ENCODE assay signal across 18 cellular contexts in genomic region chr1:37517569-37517968, GRCh38. TPM values are rescaled to one million over a fixed set of nuclear protein-coding genes. Genes with fewer than 3 reads are reported as not detected.
A peak's percentile ranks its signal among the peaks of the same experiment; 100 is the strongest.
DNase-seq lines count a peak whose midpoint lies in the region; ATAC-seq, FAIRE-seq and TF ChIP-seq lines count a peak whose summit lies in the region.
"Had no signal": no experiment of that assay in that cellular context is flagged by ENCODE, and none has a peak within 500 bp of the region (broad histone marks: within the 10 kb centered on the region; RNA-seq: fewer than 3 reads in every experiment).

No MANE protein-coding gene starts in this region.

- 45% methylated on average over 1 of the region's 1 CpG for WGBS in liver
- WGBS in HepG2 (ENCODE audit: low lambda C conversion rate) = 92% methylated on average over 1 of the region's 1 CpG

- in situ Hi-C loops in HepG2 (cut with HindIII; ENCODE audit: extremely low pct_ligation_motif_present, low pct_unique_long_range_greater_than_20kb) = no loop called here

- H3K79me2 ChIP-seq in HepG2 (ENCODE audit: insufficient read depth, low read length) = peaks cover 12% of the 10 kb centered on the region

- peaks cover 4% of the 10 kb centered on the region for H3K36me3 Mint-ChIP-seq in nephron (ENCODE audit: low read depth)

- H4K20me1 ChIP-seq in HepG2 (ENCODE audit: insufficient read depth, low read length) = peaks cover 9% of the 10 kb centered on the region; the same call in 1 of the 2 replicates

- H3K27me3 ChIP-seq in liver (ENCODE audit: control insufficient read depth in 4 of 4, insufficient read depth in 4 of 4, low read length in 3 of 4) = no peaks in the 10 kb centered on the region
- no peaks in the 10 kb centered on the region for H3K27me3 ChIP-seq in HepG2 (ENCODE audit: control insufficient read depth in 1 of 2, insufficient read depth in 2 of 2, low read length in 2 of 2)

- BruUV-seq in HepG2 (replicated peaks; lab: Mats Ljungman, UMichigan) = no TSS peak

- POLR2A ChIA-PET in HepG2 (lab: Yijun Ruan, JAX) = no interaction called here

- no peaks in the 10 kb centered on the region for H3K9me3 ChIP-seq in liver (ENCODE audit: control insufficient read depth in 4 of 4, low read length in 3 of 4)
- no peaks in the 10 kb centered on the region for H3K9me3 ChIP-seq in HepG2 (ENCODE audit: low read length)
- H3K9me3 ChIP-seq: Caco-2 had no signal

- H3K27ac ChIP-seq in liver (ENCODE audit: low read depth in 1 of 2, low read length in 2 of 2) = peak overlapping the region; percentile 72 to 86
- no peak overlapping the region for H3K27ac ChIP-seq in HepG2 (ENCODE audit: extremely low read length, insufficient read depth, low read length)

- peak overlapping the region; percentile 27 to 63 (median 61) for H3K4me3 Mint-ChIP-seq in nephron
- H3K4me3 Mint-ChIP-seq: CD8-positive, alpha-beta T cell; HFFc6 had no signal

- no peak for FAIRE-seq in HepG2 (lab: Jason Lieb, UNC)
- FAIRE-seq: GM19239, HTR-8/SVneo had no signal

- TF ChIP-seq POLR2A in HepG2 (IDR thresholded peaks at IDR 0.05; ENCODE audit: insufficient read depth in 1 of 2, low read depth in 2 of 2, low read length in 2 of 2) = no peak

- TF ChIP-seq RAD21 in liver (IDR thresholded peaks at IDR 0.05) (peak in 1 of 2 donors; percentile 12), HepG2 (CRISPR knock-in tag; IDR thresholded peaks at IDR 0.05) (no peak)

- TF ChIP-seq EP300 in HepG2 (IDR thresholded peaks at IDR 0.05; ENCODE audit: low read depth in 2 of 2, low read length in 2 of 2) = no peak
- TF ChIP-seq EP300 in HepG2 (CRISPR knock-in tag; IDR thresholded peaks at IDR 0.05; ENCODE audit: borderline replicate concordance) = no peak

- H3K4me1 ChIP-seq in liver (ENCODE audit: control insufficient read depth in 4 of 4, insufficient read depth in 4 of 4, low read length in 3 of 4) (peaks cover 3 to 15% (median 6%) of the 10 kb centered on the region in 4 donors), HepG2 (ENCODE audit: insufficient read depth, low read length) (peaks cover 22% of the 10 kb centered on the region)

- H3K36me3 ChIP-seq in liver (ENCODE audit: control insufficient read depth in 4 of 4, insufficient read depth in 3 of 4, low read depth in 1 of 4, low read length in 3 of 4) = peaks cover 0 to 3% (median 1%) of the 10 kb centered on the region in 4 donors
- H3K36me3 ChIP-seq in HepG2 (replicated peaks in 1 of 2; ENCODE audit: control insufficient read depth in 1 of 2, insufficient read depth in 2 of 2, low read length in 2 of 2) = peaks cover 1 to 2% of the 10 kb centered on the region in 2 experiments; a peak in 3 of 5 replicates

- H3K9ac ChIP-seq in liver (ENCODE audit: low read depth in 1 of 2, low read length in 2 of 2) (no peak overlapping the region), HepG2 (ENCODE audit: insufficient read depth, low read depth, low read length) (no peak overlapping the region)

- H3K4me3 ChIP-seq in liver (ENCODE audit: low read depth in 1 of 3, low read length in 3 of 3) = no peak overlapping the region
- H3K4me3 ChIP-seq in HepG2 (replicated peaks in 1 of 3; ENCODE audit: insufficient read depth in 1 of 3, low read depth in 2 of 3, low read length in 3 of 3) = no peak overlapping the region

- DNase-seq in HepG2 (ENCODE audit: low spot score) (no peak), dedifferentiated amniotic fluid mesenchymal stem cell (ENCODE audit: extremely low spot score) (peak; percentile 7), DMS79 (lab: John Stamatoyannopoulos, UW) (no peak), cerebellar nuclear complex (lab: John Stamatoyannopoulos, UW) (no peak)
- DNase-seq in activated naive CD4-positive, alpha-beta T cell (lab: John Stamatoyannopoulos, UW) = no peak
- DNase-seq: ACHN; C1 segment of cervical spinal cord; Caco-2; CD8-positive, alpha-beta T cell; GF-D8; HCEC 1CT; HFFc6 had no signal

- peak overlapping the region in 1 of 3 experiments; percentile 47 for H3K27ac Mint-ChIP-seq in nephron
- H3K27ac Mint-ChIP-seq: CD8-positive, alpha-beta T cell; HFFc6 had no signal

- CTCF ChIA-PET in HepG2 (lab: Yijun Ruan, JAX; ENCODE audit: low intra/inter-chr PET ratio, low total read pairs) = no interaction called here

- no peaks in the 10 kb centered on the region for H3K9me3 Mint-ChIP-seq in nephron
- H3K9me3 Mint-ChIP-seq: CD8-positive, alpha-beta T cell; HFFc6 had no signal

- intact Hi-C loops in HepG2 (cut with micrococcal nuclease; ENCODE audit: unreplicated experiment) = no loop called here

- H3K4me2 ChIP-seq in HepG2 (ENCODE audit: low read depth, low read length) = no peak overlapping the region

- TF ChIP-seq CTCF in liver (IDR thresholded peaks at IDR 0.05; ENCODE audit: low read depth, low read length, missing input control) (no peak), HepG2 (CRISPR knock-in tag; IDR thresholded peaks at IDR 0.05) (no peak), nephron (IDR thresholded peaks at IDR 0.05; ENCODE audit: unreplicated experiment in 3 of 3) (no peak)

- peaks cover 16% of the 10 kb centered on the region for H3K27me3 Mint-ChIP-seq in nephron (ENCODE audit: low read depth)

- peaks cover 17% of the 10 kb centered on the region for H3K4me1 Mint-ChIP-seq in nephron

- H2AFZ ChIP-seq in HepG2 (ENCODE audit: low read length) = no peak overlapping the region

- ATAC-seq in HepG2 = no peak
- ATAC-seq: CD8-positive, alpha-beta T cell had no signal

RNA-seq across cellular contexts. Expression of gene MEAF6, which starts 3.0 kb away (rescaled TPM):
- total RNA-seq in liver = 10 to 100 TPM; 23.5 to 25.3 TPM
- 10 to 100 TPM; 18.7 to 18.8 TPM for polyA plus RNA-seq in liver
- 45.6 and 67.6 TPM in 2 replicates for total RNA-seq in HepG2 (2016; rRNA removed; fragmentation: Illumina TruSeq; extraction: Trizol)
- total RNA-seq in HepG2 (2016; cell fraction: cytosol; rRNA removed; fragmentation: Illumina TruSeq; extraction: Trizol; ENCODE audit: low read depth) = 19.8 and 20.4 TPM in 2 replicates
- 47.7 and 62.7 TPM in 2 replicates for total RNA-seq in HepG2 (2016; cell fraction: insoluble cytoplasmic fraction; rRNA removed; fragmentation: Illumina TruSeq; extraction: Trizol)
- 37.7 and 38.7 TPM in 2 replicates for total RNA-seq in HepG2 (2016; cell fraction: membrane; rRNA removed; fragmentation: Illumina TruSeq; extraction: Trizol)
- 28.0 and 36.7 TPM in 2 replicates for total RNA-seq in HepG2 (2016; cell fraction: nucleus; rRNA removed; fragmentation: Illumina TruSeq; extraction: Trizol)
- polyA plus RNA-seq in HepG2 (2011; rRNA removed) = 24.6 and 29.5 TPM in 2 replicates
- 16.3 and 30.1 TPM in 2 replicates for polyA plus RNA-seq in HepG2 (2011; cell fraction: cytosol; rRNA removed)
- polyA plus RNA-seq in HepG2 (2011; cell fraction: nucleus; rRNA removed) = 17.5 and 23.0 TPM in 2 replicates
- polyA plus RNA-seq in HepG2 (2012) = 26.8 and 30.1 TPM in 2 replicates
- 19.7 and 22.4 TPM in 2 replicates for polyA plus RNA-seq in HepG2 (2016; cell fraction: cytosol; fragmentation: Illumina TruSeq; extraction: Trizol; ENCODE audit: low read depth)
- 79.9 and 89.9 TPM in 2 replicates for polyA plus RNA-seq in HepG2 (2016; cell fraction: insoluble cytoplasmic fraction; fragmentation: Illumina TruSeq; extraction: Trizol; ENCODE audit: low read depth)
- polyA plus RNA-seq in HepG2 (2016; cell fraction: membrane; fragmentation: Illumina TruSeq; extraction: Trizol; ENCODE audit: low read depth) = 34.2 and 35.5 TPM in 2 replicates
- polyA plus RNA-seq in HepG2 (2016; cell fraction: nucleus; fragmentation: Illumina TruSeq; extraction: Trizol; ENCODE audit: insufficient read depth, low read depth) = 43.7 and 52.2 TPM in 2 replicates
- polyA minus RNA-seq in HepG2 (2011; rRNA and poly(A)+ RNA removed; ENCODE audit: low replicate concordance) = 5.8 and 11.9 TPM in 2 replicates
- 13.2 and 14.9 TPM in 2 replicates for polyA minus RNA-seq in HepG2 (2011; cell fraction: cytosol; rRNA and poly(A)+ RNA removed)
- 37.2 and 43.1 TPM in 2 replicates for polyA minus RNA-seq in HepG2 (2011; cell fraction: nucleus; rRNA and poly(A)+ RNA removed)

RNA-seq across cellular contexts. Expression of gene SNIP1, which starts 36.5 kb away (rescaled TPM):
- total RNA-seq in liver = 1 to 10 TPM; 7.9 to 9.7 TPM
- 1 to 10 TPM; 1.8 to 2.8 TPM for polyA plus RNA-seq in liver
- 10.9 and 11.2 TPM in 2 replicates for total RNA-seq in HepG2 (2016; rRNA removed; fragmentation: Illumina TruSeq; extraction: Trizol)
- total RNA-seq in HepG2 (2016; cell fraction: cytosol; rRNA removed; fragmentation: Illumina TruSeq; extraction: Trizol; ENCODE audit: low read depth) = 0.71 and 1.1 TPM in 2 replicates
- total RNA-seq in HepG2 (2016; cell fraction: insoluble cytoplasmic fraction; rRNA removed; fragmentation: Illumina TruSeq; extraction: Trizol) = 9.9 and 10.7 TPM in 2 replicates
- total RNA-seq in HepG2 (2016; cell fraction: membrane; rRNA removed; fragmentation: Illumina TruSeq; extraction: Trizol) = 3.6 and 4.2 TPM in 2 replicates
- total RNA-seq in HepG2 (2016; cell fraction: nucleus; rRNA removed; fragmentation: Illumina TruSeq; extraction: Trizol) = 11.2 and 16.1 TPM in 2 replicates
- 5.5 and 6.2 TPM in 2 replicates for polyA plus RNA-seq in HepG2 (2011; rRNA removed)
- polyA plus RNA-seq in HepG2 (2011; cell fraction: cytosol; rRNA removed) = 4.2 and 4.9 TPM in 2 replicates
- polyA plus RNA-seq in HepG2 (2011; cell fraction: nucleus; rRNA removed) = 8.6 and 12.5 TPM in 2 replicates
- 5.8 and 6.5 TPM in 2 replicates for polyA plus RNA-seq in HepG2 (2012)
- polyA plus RNA-seq in HepG2 (2016; cell fraction: cytosol; fragmentation: Illumina TruSeq; extraction: Trizol; ENCODE audit: low read depth) = 0.38 and 0.57 TPM in 2 replicates
- 12.0 and 14.1 TPM in 2 replicates for polyA plus RNA-seq in HepG2 (2016; cell fraction: insoluble cytoplasmic fraction; fragmentation: Illumina TruSeq; extraction: Trizol; ENCODE audit: low read depth)
- 1.2 and 1.6 TPM in 2 replicates for polyA plus RNA-seq in HepG2 (2016; cell fraction: membrane; fragmentation: Illumina TruSeq; extraction: Trizol; ENCODE audit: low read depth)
- polyA plus RNA-seq in HepG2 (2016; cell fraction: nucleus; fragmentation: Illumina TruSeq; extraction: Trizol; ENCODE audit: insufficient read depth, low read depth) = 13.5 and 14.6 TPM in 2 replicates
- polyA minus RNA-seq in HepG2 (2011; rRNA and poly(A)+ RNA removed; ENCODE audit: low replicate concordance) = 4.4 and 8.2 TPM in 2 replicates
- polyA minus RNA-seq in HepG2 (2011; cell fraction: cytosol; rRNA and poly(A)+ RNA removed) = 6.9 and 7.6 TPM in 2 replicates
- 21.8 and 22.1 TPM in 2 replicates for polyA minus RNA-seq in HepG2 (2011; cell fraction: nucleus; rRNA and poly(A)+ RNA removed)

RNA-seq across cellular contexts. Expression of gene DNALI1, which starts 39.2 kb away (rescaled TPM):
- total RNA-seq in liver (1 to 10 TPM; 1.5 to 3.1 TPM), HepG2 (2016; rRNA removed; fragmentation: Illumina TruSeq; extraction: Trizol) (0.42 and 0.52 TPM in 2 replicates)
- polyA plus RNA-seq in liver (1 to 10 TPM; 5.2 to 8.6 TPM), HepG2 (2011; rRNA removed) (0.70 and 0.93 TPM in 2 replicates)
- not detected in 2 replicates for total RNA-seq in HepG2 (2016; cell fraction: cytosol; rRNA removed; fragmentation: Illumina TruSeq; extraction: Trizol; ENCODE audit: low read depth)
- 0.24 and 0.62 TPM in 2 replicates for total RNA-seq in HepG2 (2016; cell fraction: insoluble cytoplasmic fraction; rRNA removed; fragmentation: Illumina TruSeq; extraction: Trizol)
- total RNA-seq in HepG2 (2016; cell fraction: membrane; rRNA removed; fragmentation: Illumina TruSeq; extraction: Trizol) = 0.14 and 0.28 TPM in 2 replicates
- total RNA-seq in HepG2 (2016; cell fraction: nucleus; rRNA removed; fragmentation: Illumina TruSeq; extraction: Trizol) = 0.47 TPM in 1 of 2 replicates, not detected in the other
- 0.31 and 0.53 TPM in 2 replicates for polyA plus RNA-seq in HepG2 (2011; cell fraction: cytosol; rRNA removed)
- 2.0 and 2.8 TPM in 2 replicates for polyA plus RNA-seq in HepG2 (2011; cell fraction: nucleus; rRNA removed)
- polyA plus RNA-seq in HepG2 (2012) = 1.1 and 2.8 TPM in 2 replicates
- 0.09 and 0.32 TPM in 2 replicates for polyA plus RNA-seq in HepG2 (2016; cell fraction: cytosol; fragmentation: Illumina TruSeq; extraction: Trizol; ENCODE audit: low read depth)
- 0.59 and 0.83 TPM in 2 replicates for polyA plus RNA-seq in HepG2 (2016; cell fraction: insoluble cytoplasmic fraction; fragmentation: Illumina TruSeq; extraction: Trizol; ENCODE audit: low read depth)
- polyA plus RNA-seq in HepG2 (2016; cell fraction: membrane; fragmentation: Illumina TruSeq; extraction: Trizol; ENCODE audit: low read depth) = 0.06 and 0.19 TPM in 2 replicates
- 0.29 and 0.63 TPM in 2 replicates for polyA plus RNA-seq in HepG2 (2016; cell fraction: nucleus; fragmentation: Illumina TruSeq; extraction: Trizol; ENCODE audit: insufficient read depth, low read depth)
- polyA minus RNA-seq in HepG2 (2011; rRNA and poly(A)+ RNA removed; ENCODE audit: low replicate concordance) = 1.0 TPM in 1 of 2 replicates, not detected in the other
- polyA minus RNA-seq in HepG2 (2011; cell fraction: cytosol; rRNA and poly(A)+ RNA removed) = not detected in 2 replicates
- 0.64 and 0.99 TPM in 2 replicates for polyA minus RNA-seq in HepG2 (2011; cell fraction: nucleus; rRNA and poly(A)+ RNA removed)
- total RNA-seq: A172; CD8-positive, alpha-beta T cell; H4 had no signal

RNA-seq across cellular contexts. Expression of gene ZC3H12A, which starts 43.2 kb away (rescaled TPM):
- 10 to 100 TPM in 1 of 2 donors, 1 to 10 TPM in 1; 2.9 to 10.9 TPM for total RNA-seq in liver
- 1 to 10 TPM; 2.1 to 3.0 TPM for polyA plus RNA-seq in liver
- total RNA-seq in HepG2 (2016; rRNA removed; fragmentation: Illumina TruSeq; extraction: Trizol) = 4.2 and 6.8 TPM in 2 replicates
- total RNA-seq in HepG2 (2016; cell fraction: cytosol; rRNA removed; fragmentation: Illumina TruSeq; extraction: Trizol; ENCODE audit: low read depth) = 1.2 and 1.8 TPM in 2 replicates
- 3.9 and 5.9 TPM in 2 replicates for total RNA-seq in HepG2 (2016; cell fraction: insoluble cytoplasmic fraction; rRNA removed; fragmentation: Illumina TruSeq; extraction: Trizol)
- total RNA-seq in HepG2 (2016; cell fraction: membrane; rRNA removed; fragmentation: Illumina TruSeq; extraction: Trizol) = 2.6 and 3.2 TPM in 2 replicates
- total RNA-seq in HepG2 (2016; cell fraction: nucleus; rRNA removed; fragmentation: Illumina TruSeq; extraction: Trizol) = 8.0 and 8.9 TPM in 2 replicates
- polyA plus RNA-seq in HepG2 (2011; rRNA removed) = 13.3 and 21.1 TPM in 2 replicates
- polyA plus RNA-seq in HepG2 (2011; cell fraction: cytosol; rRNA removed) = 11.9 and 13.7 TPM in 2 replicates
- polyA plus RNA-seq in HepG2 (2011; cell fraction: nucleus; rRNA removed) = 45.8 and 63.2 TPM in 2 replicates
- 3.7 and 6.2 TPM in 2 replicates for polyA plus RNA-seq in HepG2 (2012)
- polyA plus RNA-seq in HepG2 (2016; cell fraction: cytosol; fragmentation: Illumina TruSeq; extraction: Trizol; ENCODE audit: low read depth) = 0.97 and 1.0 TPM in 2 replicates
- 5.6 and 5.9 TPM in 2 replicates for polyA plus RNA-seq in HepG2 (2016; cell fraction: insoluble cytoplasmic fraction; fragmentation: Illumina TruSeq; extraction: Trizol; ENCODE audit: low read depth)
- polyA plus RNA-seq in HepG2 (2016; cell fraction: membrane; fragmentation: Illumina TruSeq; extraction: Trizol; ENCODE audit: low read depth) = 2.2 and 2.6 TPM in 2 replicates
- 17.0 and 18.8 TPM in 2 replicates for polyA plus RNA-seq in HepG2 (2016; cell fraction: nucleus; fragmentation: Illumina TruSeq; extraction: Trizol; ENCODE audit: insufficient read depth, low read depth)
- polyA minus RNA-seq in HepG2 (2011; rRNA and poly(A)+ RNA removed; ENCODE audit: low replicate concordance) = 12.1 and 39.9 TPM in 2 replicates
- polyA minus RNA-seq in HepG2 (2011; cell fraction: cytosol; rRNA and poly(A)+ RNA removed) = 5.1 and 5.8 TPM in 2 replicates
- 8.0 and 14.0 TPM in 2 replicates for polyA minus RNA-seq in HepG2 (2011; cell fraction: nucleus; rRNA and poly(A)+ RNA removed)
